ENCODE assay signal across 17 cellular contexts in genomic region chr7:96786261-96786997, GRCh38.
A peak's percentile ranks its signal among the peaks of the same experiment; 100 is the strongest.
DNase-seq lines count a peak whose midpoint lies in the region; ATAC-seq and TF ChIP-seq lines count a peak whose summit lies in the region.
"Had no signal": no experiment of that assay in that cellular context is flagged by ENCODE, and none has a peak within 500 bp of the region (broad histone marks: within the 10 kb centered on the region; RNA-seq: fewer than 3 reads in every experiment).

No MANE protein-coding gene starts in this region.

- H3K27ac ChIP-seq in mammary epithelial cell (ENCODE audit: insufficient read depth, low read depth, low read length), result no peak overlapping the region
- H3K27ac ChIP-seq in endodermal cell (ENCODE audit: low read depth, low read length), result no peak overlapping the region
- peak overlapping the region; percentile 46 for H3K27ac ChIP-seq in vagina
- H3K27ac ChIP-seq: PC-9 had no signal

- POLR2A ChIA-PET in MCF 10A (lab: Yijun Ruan, JAX), result no interaction called here
- POLR2A ChIA-PET in activated CD4-positive, alpha-beta memory T cell treated with anti-CD3 and anti-CD28 coated beads, Interleukin-2, amount 10 ng/mL, durations not matched to agents 7 days and 5 days (lab: Charles Lee), result no interaction called here

- H3K4me2 ChIP-seq in mammary epithelial cell (ENCODE audit: insufficient read depth, low read depth, low read length), result no peak overlapping the region
- H3K4me2 ChIP-seq: PC-9 had no signal

- CTCF ChIA-PET in mammary epithelial cell (lab: Charles Lee; ENCODE audit: low non-redundant PET), result no interaction called here
- CTCF ChIA-PET in MCF 10A (lab: Yijun Ruan, JAX), result interaction anchor here (1.0 kb wide), 1 partner anchor 241 kb away, joined by 3 read pairs; no protein-coding TSS in a partner anchor
- CTCF ChIA-PET in activated CD4-positive, alpha-beta memory T cell treated with anti-CD3 and anti-CD28 coated beads, Interleukin-2, amount 10 ng/mL, durations not matched to agents 7 days and 5 days (lab: Charles Lee), result no interaction called here

- dilution Hi-C loops in mammary epithelial cell (cut with HindIII; ENCODE audit: low sequenced_read_pairs), result no loop called here

- in situ Hi-C loops in mammary epithelial cell (cut with MboI; ENCODE audit: low sequenced_read_pairs in 2 of 2), result no loop called here

- DNase-seq in mammary epithelial cell (no peak), MCF 10A (ENCODE audit: unreplicated experiment) (no peak), endodermal cell (peak; percentile 71), left kidney (ENCODE audit: low read depth, low spot score) (peak; percentile 40), vagina (ENCODE audit: extremely low spot score in 2 of 2) (no peak)
- DNase-seq in activated CD4-positive, alpha-beta memory T cell treated with anti-CD3 and anti-CD28 coated beads, Interleukin-2, amount 10 ng/mL, durations not matched to agents 7 days and 5 days, result no peak
- DNase-seq: activated CD4-positive, alpha-beta T cell treated with anti-CD3 and anti-CD28 coated beads for 4 hours; activated T-cell treated with anti-CD3 and anti-CD28 coated beads, Interleukin-2, amount 50 U/mL, for 48 hours; dorsolateral prefrontal cortex; foreskin melanocyte; IMR-90; NCI-H2171; occipital lobe; PC-9; stimulated activated CD8-positive, alpha-beta memory T cell treated with anti-CD3 and anti-CD28 coated beads, Interleukin-4, amount 100 ng/mL, for 48 hours had no signal

- H3K9ac ChIP-seq in mammary epithelial cell (ENCODE audit: insufficient read depth, low read length) (no peak overlapping the region), endodermal cell (ENCODE audit: extremely low read depth, low read length, poor library complexity, severe bottlenecking) (no peak overlapping the region)

- 34% methylated on average over 14 of the region's 15 CpGs for WGBS in mammary epithelial cell (ENCODE audit: low coverage, missing lambda C conversion rate)
- 48 to 68% methylated on average over 3 to 15 of the region's 15 CpGs for WGBS in endodermal cell (ENCODE audit: insufficient coverage in 1 of 2, insufficient read length in 1 of 2), 2 experiments

- no peaks in the 10 kb centered on the region for H3K4me1 Mint-ChIP-seq in MCF 10A (ENCODE audit: insufficient read depth, unreplicated experiment)
- peaks cover 9% of the 10 kb centered on the region for H3K4me1 Mint-ChIP-seq in endodermal cell
- H3K4me1 Mint-ChIP-seq in activated CD4-positive, alpha-beta memory T cell treated with anti-CD3 and anti-CD28 coated beads, Interleukin-2, amount 10 ng/mL, durations not matched to agents 7 days and 5 days, result no peaks in the 10 kb centered on the region

- no peaks in the 10 kb centered on the region for H3K36me3 ChIP-seq in mammary epithelial cell (ENCODE audit: insufficient read depth, low read length)
- H3K36me3 ChIP-seq in endodermal cell (ENCODE audit: control insufficient read depth, insufficient read depth, low read length), result no peaks in the 10 kb centered on the region
- no peaks in the 10 kb centered on the region for H3K36me3 ChIP-seq in vagina

- TF ChIP-seq CTCF in mammary epithelial cell (conservative IDR thresholded peaks at IDR 0.05 in 1 of 2, IDR thresholded peaks at IDR 0.05 in 1 of 2; ENCODE audit: extremely low read depth in 1 of 2, insufficient read depth in 1 of 2, low read depth in 1 of 2, low read length in 2 of 2) (no peak), MCF 10A (IDR thresholded peaks at IDR 0.05; ENCODE audit: unreplicated experiment) (no peak), endodermal cell (conservative IDR thresholded peaks at IDR 0.05) (no peak), vagina (IDR thresholded peaks at IDR 0.05) (no peak)

- H3K9me3 Mint-ChIP-seq in MCF 10A (ENCODE audit: unreplicated experiment) (no peaks in the 10 kb centered on the region), endodermal cell (no peaks in the 10 kb centered on the region)
- H3K9me3 Mint-ChIP-seq in activated CD4-positive, alpha-beta memory T cell treated with anti-CD3 and anti-CD28 coated beads, Interleukin-2, amount 10 ng/mL, durations not matched to agents 7 days and 5 days, result no peaks in the 10 kb centered on the region

- BruUV-seq in mammary epithelial cell (replicated peaks; lab: Mats Ljungman, UMichigan) (no TSS peak), MCF 10A (replicated peaks; lab: Mats Ljungman, UMichigan) (no TSS peak)

- intact Hi-C loops in mammary epithelial cell (cut with micrococcal nuclease) (no loop called here), MCF 10A (cut with micrococcal nuclease) (no loop called here), vagina (cut with DNase I) (no loop called here)

- H3K9me3 ChIP-seq in mammary epithelial cell (replicated peaks; ENCODE audit: insufficient read depth, low read length) (no peaks in the 10 kb centered on the region), endodermal cell (ENCODE audit: control insufficient read depth, low read length) (no peaks in the 10 kb centered on the region), vagina (no peaks in the 10 kb centered on the region)

- H3K27me3 ChIP-seq in mammary epithelial cell (ENCODE audit: insufficient read depth, low read length), result no peaks in the 10 kb centered on the region
- H3K27me3 ChIP-seq in endodermal cell (ENCODE audit: control insufficient read depth, insufficient read depth, low read length, poor library complexity, severe bottlenecking), result no peaks in the 10 kb centered on the region
- no peaks in the 10 kb centered on the region for H3K27me3 ChIP-seq in vagina
- H3K27me3 ChIP-seq: dorsolateral prefrontal cortex had no signal

- H3K27me3 Mint-ChIP-seq in MCF 10A (ENCODE audit: insufficient read depth, unreplicated experiment) (peaks cover 14% of the 10 kb centered on the region), endodermal cell (ENCODE audit: insufficient read depth) (peaks cover 3% of the 10 kb centered on the region)
- H3K27me3 Mint-ChIP-seq in activated CD4-positive, alpha-beta memory T cell treated with anti-CD3 and anti-CD28 coated beads, Interleukin-2, amount 10 ng/mL, durations not matched to agents 7 days and 5 days, result no peaks in the 10 kb centered on the region

- H3K36me3 Mint-ChIP-seq in MCF 10A (ENCODE audit: insufficient read depth, unreplicated experiment) (no peaks in the 10 kb centered on the region), endodermal cell (ENCODE audit: low read depth) (no peaks in the 10 kb centered on the region)
- no peaks in the 10 kb centered on the region for H3K36me3 Mint-ChIP-seq in activated CD4-positive, alpha-beta memory T cell treated with anti-CD3 and anti-CD28 coated beads, Interleukin-2, amount 10 ng/mL, durations not matched to agents 7 days and 5 days (ENCODE audit: low read depth)

- H4K20me1 ChIP-seq in mammary epithelial cell (ENCODE audit: insufficient read depth, low read length), result no peaks in the 10 kb centered on the region

- no peak overlapping the region for H3K4me3 ChIP-seq in mammary epithelial cell (replicated peaks in 1 of 3; ENCODE audit: insufficient read depth in 1 of 3, low read depth in 2 of 3, low read length in 3 of 3)
- no peak overlapping the region for H3K4me3 ChIP-seq in endodermal cell (ENCODE audit: low read length)
- H3K4me3 ChIP-seq in vagina, result no peak overlapping the region
- H3K4me3 ChIP-seq: dorsolateral prefrontal cortex, PC-9 had no signal

- H3K79me2 ChIP-seq in mammary epithelial cell (ENCODE audit: insufficient read depth, low read length), result no peaks in the 10 kb centered on the region

- H3K4me1 ChIP-seq in mammary epithelial cell (ENCODE audit: insufficient read depth, low read length), result no peaks in the 10 kb centered on the region
- no peaks in the 10 kb centered on the region for H3K4me1 ChIP-seq in endodermal cell (ENCODE audit: control insufficient read depth, insufficient read depth, low read length)
- no peaks in the 10 kb centered on the region for H3K4me1 ChIP-seq in vagina

- ATAC-seq in HG02610 (IDR thresholded peaks at IDR 0.05; ENCODE audit: unreplicated experiment) (no peak), HG03378 (IDR thresholded peaks at IDR 0.05; ENCODE audit: unreplicated experiment) (no peak)

- no peak for TF ChIP-seq POLR2A in vagina (IDR thresholded peaks at IDR 0.05)

- no peak overlapping the region for H3K4me3 Mint-ChIP-seq in MCF 10A (ENCODE audit: unreplicated experiment)
- H3K4me3 Mint-ChIP-seq in endodermal cell, result no peak overlapping the region
- no peak overlapping the region for H3K4me3 Mint-ChIP-seq in activated CD4-positive, alpha-beta memory T cell treated with anti-CD3 and anti-CD28 coated beads, Interleukin-2, amount 10 ng/mL, durations not matched to agents 7 days and 5 days

- no peak overlapping the region for H3K27ac Mint-ChIP-seq in MCF 10A (ENCODE audit: low read depth, unreplicated experiment)
- peak overlapping the region; percentile 70 for H3K27ac Mint-ChIP-seq in endodermal cell
- H3K27ac Mint-ChIP-seq in activated CD4-positive, alpha-beta memory T cell treated with anti-CD3 and anti-CD28 coated beads, Interleukin-2, amount 10 ng/mL, durations not matched to agents 7 days and 5 days, result no peak overlapping the region

- peak overlapping the region; percentile 47 for H2AFZ ChIP-seq in mammary epithelial cell (ENCODE audit: low read depth, low read length)
- H2AFZ ChIP-seq: PC-9 had no signal

Comparison
In these comparisons a context has a peak if more than half of its experiments do, and no peak if none do; other contexts are left out.
1. DNase-seq: peak in endodermal cell (single experiment) and left kidney (single experiment); none in mammary epithelial cell (single experiment), MCF 10A (single experiment), vagina (0 of 2) and activated CD4-positive, alpha-beta memory T cell treated with anti-CD3 and anti-CD28 coated beads, Interleukin-2, amount 10 ng/mL, durations not matched to agents 7 days and 5 days (single experiment).